Comparison of ENCODE assay signal across 8 cellular contexts in genomic region chr9:81689093-81689342, GRCh38. TPM values are rescaled to one million over a fixed set of nuclear protein-coding genes. Genes with fewer than 3 reads are reported as not detected.
A peak's percentile ranks its signal among the peaks of the same experiment; 100 is the strongest.
DNase-seq lines count a peak whose midpoint lies in the region; ATAC-seq and TF ChIP-seq lines count a peak whose summit lies in the region.
"Not testable (repeated sequence)": the region's sequence is repeated elsewhere in the genome, so short reads cannot be mapped to it uniquely, and the experiment has no call there.

No MANE protein-coding gene starts in this region.

- peak overlapping the region; percentile 87 for H3K4me3 Mint-ChIP-seq in activated naive CD4-positive, alpha-beta T cell treated with anti-CD3 and anti-CD28 coated beads, Interleukin-2, amount 50 U/mL, for 24 hours
- H3K4me3 Mint-ChIP-seq in endothelial cell (ENCODE audit: unreplicated experiment) (peak overlapping the region; percentile 100), osteocyte (ENCODE audit: unreplicated experiment) (peak overlapping the region; percentile 98)

- H3K4me1 ChIP-seq in Panc1 (ENCODE audit: control insufficient read depth, insufficient read depth, low read length): peaks cover 16% of the 10 kb centered on the region; the same call in 1 of the 2 replicates
- H3K4me1 ChIP-seq in transverse colon: peaks cover 11 to 39% (median 34%) of the 10 kb centered on the region in 4 donors

- TF ChIP-seq CTCF in GM12865 (IDR thresholded peaks at IDR 0.05; ENCODE audit: insufficient read depth, low read depth, low read length, missing control alignments); Panc1 (IDR thresholded peaks at IDR 0.05); endothelial cell (IDR thresholded peaks at IDR 0.05; ENCODE audit: unreplicated experiment); kidney epithelial cell (IDR thresholded peaks at IDR 0.05; ENCODE audit: insufficient read depth, low read length, poor library complexity, severe bottlenecking); osteocyte (IDR thresholded peaks at IDR 0.05); transverse colon (IDR thresholded peaks at IDR 0.05): not testable (repeated sequence)

- H3K4me3 ChIP-seq in GM12865 (ENCODE audit: low read depth, low read length) (peak overlapping the region; percentile 74), Panc1 (ENCODE audit: low read depth in 2 of 2, low read length in 2 of 2) (peak overlapping the region; percentile 60 to 77), kidney epithelial cell (ENCODE audit: low read depth, low read length) (peak overlapping the region; percentile 65), transverse colon (peak overlapping the region; percentile 60 to 92 (median 74))

- TF ChIP-seq POLR2A in transverse colon (IDR thresholded peaks at IDR 0.05): peak; percentile 85

- peak; percentile 14 for ATAC-seq in HG02970 (IDR thresholded peaks at IDR 0.05; ENCODE audit: low FRiP score, unreplicated experiment)
- ATAC-seq in Panc1: not testable (repeated sequence)

- intact Hi-C loops in Panc1 (cut with micrococcal nuclease; ENCODE audit: unreplicated experiment): loop anchor here (5.0 to 10.0 kb wide), 2 partner anchors 167 to 296 kb away; partner anchors contain the start of gene SPATA31D1
- intact Hi-C loops in transverse colon (cut with DNase I; ENCODE audit: low total_unique reads): loop anchor here (5.0 to 10.0 kb wide), 5 partner anchors 77 to 892 kb away; no protein-coding TSS in a partner anchor

- not testable (repeated sequence) for H3K4me1 Mint-ChIP-seq in activated naive CD4-positive, alpha-beta T cell treated with anti-CD3 and anti-CD28 coated beads, Interleukin-2, amount 50 U/mL, for 24 hours; endothelial cell (ENCODE audit: unreplicated experiment)
- peaks cover 13% of the 10 kb centered on the region for H3K4me1 Mint-ChIP-seq in osteocyte (ENCODE audit: unreplicated experiment)

- H3K27ac Mint-ChIP-seq in activated naive CD4-positive, alpha-beta T cell treated with anti-CD3 and anti-CD28 coated beads, Interleukin-2, amount 50 U/mL, for 24 hours: not testable (repeated sequence)
- peak overlapping the region; percentile 81 for H3K27ac Mint-ChIP-seq in endothelial cell (ENCODE audit: unreplicated experiment)
- peak overlapping the region; percentile 94 for H3K27ac Mint-ChIP-seq in osteocyte (ENCODE audit: unreplicated experiment)

- CTCF ChIA-PET in Panc1 (lab: Charles Lee): interaction anchor here (0.6 kb wide), 1 partner anchor 146 kb away, joined by 8 read pairs; no protein-coding TSS in a partner anchor

- not testable (repeated sequence) for H3K36me3 ChIP-seq in Panc1 (ENCODE audit: control insufficient read depth, insufficient read depth, low read length); kidney epithelial cell (ENCODE audit: control insufficient read depth, insufficient read depth, low read length); transverse colon

- not testable (repeated sequence) for H3K9me3 Mint-ChIP-seq in activated naive CD4-positive, alpha-beta T cell treated with anti-CD3 and anti-CD28 coated beads, Interleukin-2, amount 50 U/mL, for 24 hours; endothelial cell (ENCODE audit: unreplicated experiment); osteocyte (ENCODE audit: unreplicated experiment)

- H3K27me3 ChIP-seq in Panc1 (ENCODE audit: control insufficient read depth, insufficient read depth, low read length); kidney epithelial cell (ENCODE audit: control insufficient read depth, insufficient read depth, low read length); transverse colon: not testable (repeated sequence)

- BruUV-seq in Panc1 (replicated peaks; lab: Mats Ljungman, UMichigan): not testable (repeated sequence)

- H3K36me3 Mint-ChIP-seq in activated naive CD4-positive, alpha-beta T cell treated with anti-CD3 and anti-CD28 coated beads, Interleukin-2, amount 50 U/mL, for 24 hours; endothelial cell (ENCODE audit: low read depth, unreplicated experiment); osteocyte (ENCODE audit: unreplicated experiment): not testable (repeated sequence)

- not testable (repeated sequence) for TF ChIP-seq EP300 in transverse colon (IDR thresholded peaks at IDR 0.05; ENCODE audit: low read depth)

- 1% methylated on average over 14 of the region's 21 CpGs; no CpG with 5 or more reads in 1 of the 2 donors for WGBS in transverse colon (ENCODE audit: low coverage in 1 of 2), 2 donors

- peaks cover 18% of the 10 kb centered on the region for H3K27me3 Mint-ChIP-seq in activated naive CD4-positive, alpha-beta T cell treated with anti-CD3 and anti-CD28 coated beads, Interleukin-2, amount 50 U/mL, for 24 hours
- not testable (repeated sequence) for H3K27me3 Mint-ChIP-seq in endothelial cell (ENCODE audit: unreplicated experiment); osteocyte (ENCODE audit: unreplicated experiment)

- in situ Hi-C loops in Panc1 (cut with HindIII; ENCODE audit: low pct_unique_long_range_greater_than_20kb, low sequenced_read_pairs): not testable (repeated sequence)
- in situ Hi-C loops in transverse colon (cut with MboI; ENCODE audit: low pct_ligation_motif_present in 1 of 4, low pct_unique_long_range_greater_than_20kb in 1 of 4, low sequenced_read_pairs in 3 of 4): loop anchor here in 2 of 4 donors (25.0 kb wide), 1 partner anchor 923 kb away; no protein-coding TSS in a partner anchor

- H3K27ac ChIP-seq in Panc1 (ENCODE audit: low read length) (peak overlapping the region; percentile 12; the same call in 1 of the 2 replicates), transverse colon (peak overlapping the region; percentile 89 to 95 (median 93))

- not testable (repeated sequence) for DNase-seq in GM12865 (ENCODE audit: low read depth); Panc1 (ENCODE audit: low read depth, low spot score); endothelial cell (ENCODE audit: low spot score); kidney epithelial cell (ENCODE audit: low read depth); osteocyte (ENCODE audit: extremely low spot score, unreplicated experiment); transverse colon

- H3K9me3 ChIP-seq in Panc1 (ENCODE audit: control insufficient read depth, insufficient read depth, low read depth, low read length); transverse colon: not testable (repeated sequence)

- POLR2A ChIA-PET in Panc1 (lab: Charles Lee): interaction anchor here (0.5 kb wide), 1 partner anchor 62 kb away, joined by 12 read pairs; no protein-coding TSS in a partner anchor

RNA-seq across cellular contexts. Expression of gene TLE1, which starts 0.3 kb away (rescaled TPM):
- total RNA-seq in Panc1 (2021; ENCODE audit: unreplicated experiment): 12.9 TPM
- polyA plus RNA-seq in Panc1 (2012; ENCODE audit: insufficient read length): 16.9 TPM
- total RNA-seq in endothelial cell (ENCODE audit: unreplicated experiment): 79.4 TPM
- 63.5 and 64.1 TPM in 2 replicates for total RNA-seq in kidney epithelial cell
- 60.6 and 61.3 TPM in 2 replicates for total RNA-seq in osteocyte
- total RNA-seq in transverse colon: 10 to 100 TPM; 51.5 to 77.3 (median 62.2) TPM
